1 cellular context compared by ENCODE assay signal in the genomic region with DNA sequence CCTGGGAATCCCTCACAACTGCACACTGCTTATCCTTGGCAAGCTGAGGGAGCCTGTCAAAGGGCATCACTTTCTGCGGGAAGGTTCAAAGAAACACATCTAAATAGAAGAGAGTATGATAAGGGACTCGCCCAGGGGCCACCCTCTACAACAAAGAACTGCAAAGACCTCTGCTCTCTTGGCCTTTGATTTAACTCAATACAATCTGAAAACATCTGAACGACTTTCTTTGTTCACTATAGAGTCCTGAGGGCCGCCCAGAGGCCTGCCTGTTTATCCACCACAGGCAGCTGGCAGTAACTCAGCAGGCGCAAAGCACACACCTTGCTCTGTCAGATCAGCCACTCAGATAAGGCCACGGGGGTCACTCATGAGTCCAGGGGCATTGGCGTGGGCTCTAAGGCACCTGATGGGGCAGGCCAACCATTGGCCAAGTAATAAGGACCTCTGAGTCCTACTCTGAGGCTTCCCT.
TF ChIP-seq lines count a peak whose summit lies in the region.

No MANE protein-coding gene starts in this region.

TF ChIP-seq in HepG2, 621 proteins besides CTCF, POLR2A, EP300 and RAD21 (continued from another document and continues in another):
- TF ChIP-seq, protein P1, sequence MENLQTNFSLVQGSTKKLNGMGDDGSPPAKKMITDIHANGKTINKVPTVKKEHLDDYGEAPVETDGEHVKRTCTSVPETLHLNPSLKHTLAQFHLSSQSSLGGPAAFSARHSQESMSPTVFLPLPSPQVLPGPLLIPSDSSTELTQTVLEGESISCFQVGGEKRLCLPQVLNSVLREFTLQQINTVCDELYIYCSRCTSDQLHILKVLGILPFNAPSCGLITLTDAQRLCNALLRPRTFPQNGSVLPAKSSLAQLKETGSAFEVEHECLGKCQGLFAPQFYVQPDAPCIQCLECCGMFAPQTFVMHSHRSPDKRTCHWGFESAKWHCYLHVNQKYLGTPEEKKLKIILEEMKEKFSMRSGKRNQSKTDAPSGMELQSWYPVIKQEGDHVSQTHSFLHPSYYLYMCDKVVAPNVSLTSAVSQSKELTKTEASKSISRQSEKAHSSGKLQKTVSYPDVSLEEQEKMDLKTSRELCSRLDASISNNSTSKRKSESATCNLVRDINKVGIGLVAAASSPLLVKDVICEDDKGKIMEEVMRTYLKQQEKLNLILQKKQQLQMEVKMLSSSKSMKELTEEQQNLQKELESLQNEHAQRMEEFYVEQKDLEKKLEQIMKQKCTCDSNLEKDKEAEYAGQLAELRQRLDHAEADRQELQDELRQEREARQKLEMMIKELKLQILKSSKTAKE (CRISPR knock-in tag; IDR thresholded peaks at IDR 0.05; ENCODE audit: borderline replicate concordance), result no peak
- TF ChIP-seq ZNF788 (CRISPR knock-in tag; IDR thresholded peaks at IDR 0.05; ENCODE audit: borderline replicate concordance), result peak; percentile 78; the same call in 1 of the 2 replicates
- TF ChIP-seq ZNF510 (CRISPR knock-in tag; IDR thresholded peaks at IDR 0.05; ENCODE audit: low read depth), result 0 out of 2 replicates have a peak, but pooled peaks have one; percentile 40
- TF ChIP-seq TBP (CRISPR knock-in tag; IDR thresholded peaks at IDR 0.05), result no peak
- no peak for TF ChIP-seq SRF (IDR thresholded peaks at IDR 0.05; ENCODE audit: low read depth, low read length)
- no peak for TF ChIP-seq KDM1A (CRISPR knock-in tag; IDR thresholded peaks at IDR 0.05)
- TF ChIP-seq, protein P2, sequence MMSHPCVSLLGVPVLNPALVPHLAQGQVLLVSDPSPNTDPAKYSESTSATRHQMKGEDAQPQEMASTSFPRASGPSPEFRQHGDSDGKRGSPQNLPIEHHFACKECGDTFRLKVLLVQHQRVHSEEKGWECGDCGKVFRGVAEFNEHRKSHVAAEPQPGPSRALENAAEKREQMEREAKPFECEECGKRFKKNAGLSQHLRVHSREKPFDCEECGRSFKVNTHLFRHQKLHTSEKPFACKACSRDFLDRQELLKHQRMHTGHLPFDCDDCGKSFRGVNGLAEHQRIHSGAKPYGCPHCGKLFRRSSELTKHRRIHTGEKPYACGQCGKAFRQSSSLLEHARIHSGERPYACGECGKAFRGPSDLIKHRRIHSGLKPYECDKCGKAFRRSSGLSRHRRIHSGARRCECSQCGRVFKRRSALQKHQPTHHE (CRISPR knock-in tag; IDR thresholded peaks at IDR 0.05; ENCODE audit: borderline replicate concordance), result no peak
- no peak for TF ChIP-seq AKAP8 (CRISPR knock-in tag; IDR thresholded peaks at IDR 0.05)
- TF ChIP-seq KLF11 (CRISPR knock-in tag; IDR thresholded peaks at IDR 0.05), result no peak
- peak; percentile 64; the same call in 1 of the 2 replicates for TF ChIP-seq SIX1 (CRISPR knock-in tag; IDR thresholded peaks at IDR 0.05; ENCODE audit: borderline replicate concordance)
- TF ChIP-seq, protein P3, sequence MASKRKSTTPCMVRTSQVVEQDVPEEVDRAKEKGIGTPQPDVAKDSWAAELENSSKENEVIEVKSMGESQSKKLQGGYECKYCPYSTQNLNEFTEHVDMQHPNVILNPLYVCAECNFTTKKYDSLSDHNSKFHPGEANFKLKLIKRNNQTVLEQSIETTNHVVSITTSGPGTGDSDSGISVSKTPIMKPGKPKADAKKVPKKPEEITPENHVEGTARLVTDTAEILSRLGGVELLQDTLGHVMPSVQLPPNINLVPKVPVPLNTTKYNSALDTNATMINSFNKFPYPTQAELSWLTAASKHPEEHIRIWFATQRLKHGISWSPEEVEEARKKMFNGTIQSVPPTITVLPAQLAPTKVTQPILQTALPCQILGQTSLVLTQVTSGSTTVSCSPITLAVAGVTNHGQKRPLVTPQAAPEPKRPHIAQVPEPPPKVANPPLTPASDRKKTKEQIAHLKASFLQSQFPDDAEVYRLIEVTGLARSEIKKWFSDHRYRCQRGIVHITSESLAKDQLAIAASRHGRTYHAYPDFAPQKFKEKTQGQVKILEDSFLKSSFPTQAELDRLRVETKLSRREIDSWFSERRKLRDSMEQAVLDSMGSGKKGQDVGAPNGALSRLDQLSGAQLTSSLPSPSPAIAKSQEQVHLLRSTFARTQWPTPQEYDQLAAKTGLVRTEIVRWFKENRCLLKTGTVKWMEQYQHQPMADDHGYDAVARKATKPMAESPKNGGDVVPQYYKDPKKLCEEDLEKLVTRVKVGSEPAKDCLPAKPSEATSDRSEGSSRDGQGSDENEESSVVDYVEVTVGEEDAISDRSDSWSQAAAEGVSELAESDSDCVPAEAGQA (IDR thresholded peaks at IDR 0.05; ENCODE audit: low read depth), result no peak
- TF ChIP-seq, protein P3 (CRISPR knock-in tag; IDR thresholded peaks at IDR 0.05; ENCODE audit: borderline replicate concordance), result no peak
- 0 out of 2 replicates have a peak, but pooled peaks have one; percentile 35 for TF ChIP-seq ZNF619 (CRISPR knock-in tag; IDR thresholded peaks at IDR 0.05)
- peak; percentile 59; the same call in 1 of the 2 replicates for TF ChIP-seq ZNF652 (CRISPR knock-in tag; IDR thresholded peaks at IDR 0.05; ENCODE audit: borderline replicate concordance, low read depth)
- TF ChIP-seq ZFY (CRISPR knock-in tag; IDR thresholded peaks at IDR 0.05), result peak; percentile 55
- TF ChIP-seq ARNTL (CRISPR knock-in tag; IDR thresholded peaks at IDR 0.05), result peak; percentile 60
- TF ChIP-seq SUZ12 (IDR thresholded peaks at IDR 0.05; ENCODE audit: low read depth, low read length), result no peak
- TF ChIP-seq SP2 (CRISPR knock-in tag; IDR thresholded peaks at IDR 0.05), result no peak
- peak; percentile 70 for TF ChIP-seq ZNF747 (CRISPR knock-in tag; IDR thresholded peaks at IDR 0.05; ENCODE audit: borderline replicate concordance)
- no peak for TF ChIP-seq HOXA7 (CRISPR knock-in tag; IDR thresholded peaks at IDR 0.05)
- TF ChIP-seq SRSF1 (optimal IDR thresholded peaks at IDR 0.05; ENCODE audit: low read depth, low read length), result no peak
- peak; percentile 16; the same call in 1 of the 2 replicates for TF ChIP-seq ZNF264 (CRISPR knock-in tag; IDR thresholded peaks at IDR 0.05)
- TF ChIP-seq ZBTB21 (CRISPR knock-in tag; IDR thresholded peaks at IDR 0.05), result no peak
- peak; percentile 97 for TF ChIP-seq TCF7L2 (IDR thresholded peaks at IDR 0.05; ENCODE audit: low read depth, low read length)
- peak; percentile 91 for TF ChIP-seq ZNF761 (CRISPR knock-in tag; conservative IDR thresholded peaks at IDR 0.05)
- TF ChIP-seq SP140L (CRISPR knock-in tag; IDR thresholded peaks at IDR 0.05; ENCODE audit: borderline replicate concordance), result no peak
- TF ChIP-seq HNF4A (CRISPR knock-in tag; IDR thresholded peaks at IDR 0.05), result peak; percentile 89
- no peak for TF ChIP-seq IRX3 (CRISPR knock-in tag; IDR thresholded peaks at IDR 0.05; ENCODE audit: borderline replicate concordance, low read depth)
- TF ChIP-seq, protein P4, sequence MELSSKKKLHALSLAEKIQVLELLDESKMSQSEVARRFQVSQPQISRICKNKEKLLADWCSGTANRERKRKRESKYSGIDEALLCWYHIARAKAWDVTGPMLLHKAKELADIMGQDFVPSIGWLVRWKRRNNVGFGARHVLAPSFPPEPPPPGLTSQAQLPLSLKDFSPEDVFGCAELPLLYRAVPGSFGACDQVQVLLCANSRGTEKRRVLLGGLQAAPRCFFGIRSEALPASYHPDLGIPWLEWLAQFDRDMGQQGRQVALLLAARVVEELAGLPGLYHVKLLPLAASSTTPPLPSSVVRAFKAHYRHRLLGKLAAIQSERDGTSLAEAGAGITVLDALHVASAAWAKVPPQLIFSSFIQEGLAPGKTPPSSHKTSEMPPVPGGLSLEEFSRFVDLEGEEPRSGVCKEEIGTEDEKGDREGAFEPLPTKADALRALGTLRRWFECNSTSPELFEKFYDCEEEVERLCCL (CRISPR knock-in tag; IDR thresholded peaks at IDR 0.05; ENCODE audit: borderline replicate concordance), result no peak
- no peak for TF ChIP-seq NFE2 (CRISPR knock-in tag; IDR thresholded peaks at IDR 0.05)
- peak; percentile 92 for TF ChIP-seq ZNF335 (CRISPR knock-in tag; IDR thresholded peaks at IDR 0.05)
- TF ChIP-seq, protein P5, sequence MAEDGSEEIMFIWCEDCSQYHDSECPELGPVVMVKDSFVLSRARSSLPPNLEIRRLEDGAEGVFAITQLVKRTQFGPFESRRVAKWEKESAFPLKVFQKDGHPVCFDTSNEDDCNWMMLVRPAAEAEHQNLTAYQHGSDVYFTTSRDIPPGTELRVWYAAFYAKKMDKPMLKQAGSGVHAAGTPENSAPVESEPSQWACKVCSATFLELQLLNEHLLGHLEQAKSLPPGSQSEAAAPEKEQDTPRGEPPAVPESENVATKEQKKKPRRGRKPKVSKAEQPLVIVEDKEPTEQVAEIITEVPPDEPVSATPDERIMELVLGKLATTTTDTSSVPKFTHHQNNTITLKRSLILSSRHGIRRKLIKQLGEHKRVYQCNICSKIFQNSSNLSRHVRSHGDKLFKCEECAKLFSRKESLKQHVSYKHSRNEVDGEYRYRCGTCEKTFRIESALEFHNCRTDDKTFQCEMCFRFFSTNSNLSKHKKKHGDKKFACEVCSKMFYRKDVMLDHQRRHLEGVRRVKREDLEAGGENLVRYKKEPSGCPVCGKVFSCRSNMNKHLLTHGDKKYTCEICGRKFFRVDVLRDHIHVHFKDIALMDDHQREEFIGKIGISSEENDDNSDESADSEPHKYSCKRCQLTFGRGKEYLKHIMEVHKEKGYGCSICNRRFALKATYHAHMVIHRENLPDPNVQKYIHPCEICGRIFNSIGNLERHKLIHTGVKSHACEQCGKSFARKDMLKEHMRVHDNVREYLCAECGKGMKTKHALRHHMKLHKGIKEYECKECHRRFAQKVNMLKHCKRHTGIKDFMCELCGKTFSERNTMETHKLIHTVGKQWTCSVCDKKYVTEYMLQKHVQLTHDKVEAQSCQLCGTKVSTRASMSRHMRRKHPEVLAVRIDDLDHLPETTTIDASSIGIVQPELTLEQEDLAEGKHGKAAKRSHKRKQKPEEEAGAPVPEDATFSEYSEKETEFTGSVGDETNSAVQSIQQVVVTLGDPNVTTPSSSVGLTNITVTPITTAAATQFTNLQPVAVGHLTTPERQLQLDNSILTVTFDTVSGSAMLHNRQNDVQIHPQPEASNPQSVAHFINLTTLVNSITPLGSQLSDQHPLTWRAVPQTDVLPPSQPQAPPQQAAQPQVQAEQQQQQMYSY (CRISPR knock-in tag; IDR thresholded peaks at IDR 0.05), result no peak
- no peak for TF ChIP-seq ZNF672 (CRISPR knock-in tag; IDR thresholded peaks at IDR 0.05)
- TF ChIP-seq ZNF260 (CRISPR knock-in tag; IDR thresholded peaks at IDR 0.05; ENCODE audit: borderline replicate concordance, low read depth), result no peak
- TF ChIP-seq, protein P6, sequence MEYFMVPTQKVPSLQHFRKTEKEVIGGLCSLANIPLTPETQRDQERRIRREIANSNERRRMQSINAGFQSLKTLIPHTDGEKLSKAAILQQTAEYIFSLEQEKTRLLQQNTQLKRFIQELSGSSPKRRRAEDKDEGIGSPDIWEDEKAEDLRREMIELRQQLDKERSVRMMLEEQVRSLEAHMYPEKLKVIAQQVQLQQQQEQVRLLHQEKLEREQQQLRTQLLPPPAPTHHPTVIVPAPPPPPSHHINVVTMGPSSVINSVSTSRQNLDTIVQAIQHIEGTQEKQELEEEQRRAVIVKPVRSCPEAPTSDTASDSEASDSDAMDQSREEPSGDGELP (IDR thresholded peaks at IDR 0.05; ENCODE audit: borderline replicate concordance, low read depth), result peak; percentile 91
- peak; percentile 50; the same call in 1 of the 2 replicates for TF ChIP-seq KAT8 (CRISPR knock-in tag; IDR thresholded peaks at IDR 0.05)
